In genomic region chr7:2520808-2521146, GRCh38 we compare ENCODE assay signal across 8 cellular contexts. TPM values are rescaled to one million over a fixed set of nuclear protein-coding genes. Genes with fewer than 3 reads are reported as not detected.
A peak's percentile ranks its signal among the peaks of the same experiment; 100 is the strongest.
DNase-seq lines count a peak whose midpoint lies in the region; ATAC-seq, FAIRE-seq and TF ChIP-seq lines count a peak whose summit lies in the region.

No MANE protein-coding gene starts in this region.

- H2AFZ ChIP-seq in IMR-90 (replicated peaks; ENCODE audit: low read length, poor library complexity) (no peak overlapping the region), mammary epithelial cell (ENCODE audit: low read depth, low read length) (no peak overlapping the region)

- H3K27me3 ChIP-seq in IMR-90 (ENCODE audit: control insufficient read depth, insufficient read depth, low read length) (no peaks in the 10 kb centered on the region), mammary epithelial cell (ENCODE audit: insufficient read depth, low read length) (no peaks in the 10 kb centered on the region)
- H3K27me3 ChIP-seq in naive thymus-derived CD4-positive, alpha-beta T cell (ENCODE audit: control insufficient read depth in 2 of 2, insufficient read depth in 2 of 2, low read length in 2 of 2), result no peaks in the 10 kb centered on the region

- no peak overlapping the region for H3K4ac ChIP-seq in IMR-90 (ENCODE audit: low read depth, low read length)

- no peak overlapping the region for H4K8ac ChIP-seq in IMR-90 (ENCODE audit: low read depth in 2 of 2, low read length in 2 of 2)

- no peak overlapping the region for H3K56ac ChIP-seq in IMR-90 (ENCODE audit: extremely low read depth, insufficient read depth, low read length)

- no peak overlapping the region; the same call in 2 of the 3 replicates for H2BK15ac ChIP-seq in IMR-90 (ENCODE audit: low read depth, low read length)

- no peak overlapping the region for H3K14ac ChIP-seq in IMR-90 (replicated peaks; ENCODE audit: low read depth, low read length)

- H3K23ac ChIP-seq in IMR-90 (ENCODE audit: low read depth, low read length), result 0 out of 2 replicates have a peak overlapping the region, but pooled peaks have one; percentile 24

- H2AK9ac ChIP-seq in IMR-90 (replicated peaks; ENCODE audit: low read depth, low read length, poor library complexity), result no peak overlapping the region

- H4K91ac ChIP-seq in IMR-90 (ENCODE audit: insufficient read depth, low read depth, low read length), result no peak overlapping the region

- no peak overlapping the region for H2BK120ac ChIP-seq in IMR-90 (ENCODE audit: low read depth, low read length)

- dilution Hi-C loops in IMR-90 (cut with HindIII; ENCODE audit: low sequenced_read_pairs, unreplicated experiment) (no loop called here), mammary epithelial cell (cut with HindIII; ENCODE audit: low sequenced_read_pairs) (no loop called here)

- DNase-seq in AG08395 (ENCODE audit: low spot score) (peak; percentile 47), IMR-90 (no peak), mammary epithelial cell (no peak), HTR-8/SVneo (ENCODE audit: insufficient read length, low spot score) (no peak), SHP77 treated with DMSO at 0.1 percent for 48 hours (lab: John Stamatoyannopoulos, UW) (no peak), globus pallidus (ENCODE audit: low spot score) (no peak), middle frontal gyrus (ENCODE audit: extremely low spot score, low spot score) (no peak)
- no peak for DNase-seq in naive thymus-derived CD4-positive, alpha-beta T cell

- no peak overlapping the region for H2AK5ac ChIP-seq in IMR-90 (ENCODE audit: low read depth, low read length)

- H4K5ac ChIP-seq in IMR-90 (ENCODE audit: low read depth, low read length), result no peak overlapping the region

- H3K36me3 ChIP-seq in IMR-90 (ENCODE audit: control insufficient read depth, insufficient read depth, low read length) (no peaks in the 10 kb centered on the region), mammary epithelial cell (ENCODE audit: insufficient read depth, low read length) (no peaks in the 10 kb centered on the region)
- peaks cover 0 to 24% (median 7%) of the 10 kb centered on the region in 3 experiments for H3K36me3 ChIP-seq in naive thymus-derived CD4-positive, alpha-beta T cell (ENCODE audit: control insufficient read depth in 2 of 3, insufficient read depth in 3 of 3, low read length in 3 of 3)

- 20% methylated on average over 1 of the region's 7 CpGs; no CpG with 5 or more reads in 1 of the 2 experiments for WGBS in IMR-90 (ENCODE audit: extremely low coverage in 2 of 2, insufficient read length in 1 of 2), 2 experiments
- no CpG with 5 or more reads among the region's 7 CpGs for WGBS in mammary epithelial cell (ENCODE audit: low coverage, missing lambda C conversion rate)

- H2BK20ac ChIP-seq in IMR-90 (ENCODE audit: low read depth, low read length), result no peak overlapping the region

- in situ Hi-C loops in IMR-90 (cut with MboI; ENCODE audit: low sequenced_read_pairs) (no loop called here), mammary epithelial cell (cut with MboI; ENCODE audit: low sequenced_read_pairs in 2 of 2) (no loop called here)

- H3K9me3 ChIP-seq in IMR-90 (ENCODE audit: control insufficient read depth, insufficient read depth, low read length), result no peaks in the 10 kb centered on the region
- H3K9me3 ChIP-seq in mammary epithelial cell (replicated peaks; ENCODE audit: insufficient read depth, low read length), result no peaks in the 10 kb centered on the region
- H3K9me3 ChIP-seq in naive thymus-derived CD4-positive, alpha-beta T cell (ENCODE audit: control insufficient read depth in 2 of 3, low read length in 3 of 3), result no peaks in the 10 kb centered on the region

- ATAC-seq in IMR-90 (ENCODE audit: low read depth), result no peak
- no peak for ATAC-seq in naive thymus-derived CD4-positive, alpha-beta T cell

- H4K20me1 ChIP-seq in IMR-90 (ENCODE audit: insufficient read depth, low read length) (0 out of 2 replicates have a peak, but pooled peaks cover 9% of the 10 kb centered on the region), mammary epithelial cell (ENCODE audit: insufficient read depth, low read length) (no peaks in the 10 kb centered on the region)

- H3K4me2 ChIP-seq in IMR-90 (ENCODE audit: low read depth, low read length) (no peak overlapping the region; the same call in 1 of the 2 replicates), mammary epithelial cell (ENCODE audit: insufficient read depth, low read depth, low read length) (peak overlapping the region; percentile 93)

- no peak for FAIRE-seq in HTR-8/SVneo (lab: Jason Lieb, UNC)

- H3K79me1 ChIP-seq in IMR-90 (ENCODE audit: low read depth in 1 of 2, low read length in 2 of 2), result peaks cover 0 to 8% of the 10 kb centered on the region in 2 experiments; a peak in 2 of 4 replicates

- no peak overlapping the region for H3K18ac ChIP-seq in IMR-90 (ENCODE audit: low read depth, low read length)

- H3K4me1 Mint-ChIP-seq in naive thymus-derived CD4-positive, alpha-beta T cell, result peaks cover 17 to 39% (median 30%) of the 10 kb centered on the region in 7 donors

- H3K9ac ChIP-seq in IMR-90 (ENCODE audit: low read depth, low read length) (no peak overlapping the region), mammary epithelial cell (ENCODE audit: insufficient read depth, low read length) (peak overlapping the region; percentile 6)

- peaks cover 16% of the 10 kb centered on the region for H3K9me1 ChIP-seq in IMR-90 (ENCODE audit: insufficient read depth, low read length)

- CTCF ChIA-PET in IMR-90 (lab: Yijun Ruan, JAX) (no interaction called here), mammary epithelial cell (lab: Charles Lee; ENCODE audit: low non-redundant PET) (interaction anchor here (0.6 kb wide), 1 partner anchor 138 kb away, joined by 6 read pairs; no protein-coding TSS in a partner anchor)
- CTCF ChIA-PET in naive thymus-derived CD4-positive, alpha-beta T cell (lab: Charles Lee), result interaction anchor here (0.7 to 1.0 kb wide), 2 partner anchors 9 to 43 kb away, joined by 3 read pairs; no protein-coding TSS in a partner anchor

- no peak for TF ChIP-seq RAD21 in IMR-90 (IDR thresholded peaks at IDR 0.05; ENCODE audit: low read length)

- no TSS peak for BruUV-seq in IMR-90 (replicated peaks; lab: Mats Ljungman, UMichigan)
- no TSS peak for BruUV-seq in mammary epithelial cell (replicated peaks; lab: Mats Ljungman, UMichigan)

- TF ChIP-seq POLR2A in IMR-90 (IDR thresholded peaks at IDR 0.05; ENCODE audit: low read depth, low read length), result no peak

- H3K27me3 Mint-ChIP-seq in naive thymus-derived CD4-positive, alpha-beta T cell, result peaks cover 0 to 11% (median 0%) of the 10 kb centered on the region in 5 donors

- H3K4me3 ChIP-seq in IMR-90 (ENCODE audit: insufficient read depth, low read depth, low read length) (no peak overlapping the region), mammary epithelial cell (replicated peaks in 1 of 3; ENCODE audit: insufficient read depth in 1 of 3, low read depth in 2 of 3, low read length in 3 of 3) (peak overlapping the region; percentile 42 to 79 (median 77))
- H3K4me3 ChIP-seq in naive thymus-derived CD4-positive, alpha-beta T cell (ENCODE audit: low read length), result peak overlapping the region; percentile 94

- peak overlapping the region; percentile 94 to 99 (median 96) for H3K4me3 Mint-ChIP-seq in naive thymus-derived CD4-positive, alpha-beta T cell

- peaks cover 0 to 22% (median 4%) of the 10 kb centered on the region in 5 donors for H3K36me3 Mint-ChIP-seq in naive thymus-derived CD4-positive, alpha-beta T cell

- peaks cover 37% of the 10 kb centered on the region for H3K79me2 ChIP-seq in mammary epithelial cell (ENCODE audit: insufficient read depth, low read length)

- H3K4me1 ChIP-seq in IMR-90 (ENCODE audit: control insufficient read depth, insufficient read depth, low read length), result peaks cover 33% of the 10 kb centered on the region
- H3K4me1 ChIP-seq in mammary epithelial cell (ENCODE audit: insufficient read depth, low read length), result peaks cover 74% of the 10 kb centered on the region
- peaks cover 20 to 35% of the 10 kb centered on the region in 2 donors for H3K4me1 ChIP-seq in naive thymus-derived CD4-positive, alpha-beta T cell (ENCODE audit: control insufficient read depth in 2 of 2, insufficient read depth in 2 of 2, low read length in 2 of 2)

- H2BK5ac ChIP-seq in IMR-90 (ENCODE audit: low read depth, low read length, poor library complexity, severe bottlenecking), result no peak overlapping the region

- peak overlapping the region; percentile 80 to 92 (median 88) for H3K27ac Mint-ChIP-seq in naive thymus-derived CD4-positive, alpha-beta T cell

- POLR2A ChIA-PET in IMR-90 (lab: Charles Lee; ENCODE audit: unreplicated experiment), result no interaction called here
- POLR2A ChIA-PET in naive thymus-derived CD4-positive, alpha-beta T cell (lab: Charles Lee), result interaction anchor here (0.9 to 15.7 kb wide), 9 partner anchors 9 to 116 kb away, joined by 3 to 401 read pairs (median 5); no protein-coding TSS in a partner anchor

- H3K27ac ChIP-seq in IMR-90 (ENCODE audit: insufficient read depth, low read length) (no peak overlapping the region), mammary epithelial cell (ENCODE audit: insufficient read depth, low read depth, low read length) (no peak overlapping the region)
- peak overlapping the region; percentile 78 for H3K27ac ChIP-seq in naive thymus-derived CD4-positive, alpha-beta T cell (ENCODE audit: low read depth, low read length)

- H3K9me3 Mint-ChIP-seq in naive thymus-derived CD4-positive, alpha-beta T cell, result peaks cover 0 to 2% (median 0%) of the 10 kb centered on the region in 11 donors

- intact Hi-C loops in IMR-90 (cut with micrococcal nuclease) (no loop called here), mammary epithelial cell (cut with micrococcal nuclease) (loop anchor here (5.0 kb wide), 1 partner anchor 112 kb away; the partner anchor contains the start of gene TTYH3)
- intact Hi-C loops in naive thymus-derived CD4-positive, alpha-beta T cell (cut with micrococcal nuclease), result loop anchor here in 1 of 2 donors (5.0 kb wide), 2 partner anchors 43 to 113 kb away; partner anchors contain the start of gene GRIFIN

- TF ChIP-seq CTCF in IMR-90 (conservative IDR thresholded peaks at IDR 0.05; ENCODE audit: low read depth, low read length) (no peak), mammary epithelial cell (conservative IDR thresholded peaks at IDR 0.05 in 1 of 2, IDR thresholded peaks at IDR 0.05 in 1 of 2; ENCODE audit: extremely low read depth in 1 of 2, insufficient read depth in 1 of 2, low read depth in 1 of 2, low read length in 2 of 2) (no peak)

RNA-seq across cellular contexts. Expression of gene LFNG, which starts 1.2 kb away (rescaled TPM):
- total RNA-seq in IMR-90 (2012; rRNA removed) (1.4 and 1.8 TPM in 2 replicates), mammary epithelial cell (100 to 1,000 TPM in 1 of 2 donors, 10 to 100 TPM in 1; 29.7 to 105 TPM)
- polyA plus RNA-seq in IMR-90 (2012; rRNA removed) (5.1 and 5.3 TPM in 2 replicates), mammary epithelial cell (35.5 TPM)
- 3.8 and 5.3 TPM in 2 replicates for polyA plus RNA-seq in IMR-90 (2012; cell fraction: cytosol; rRNA removed)
- 11.2 and 22.5 TPM in 2 replicates for polyA plus RNA-seq in IMR-90 (2012; cell fraction: nucleus; rRNA removed; ENCODE audit: low replicate concordance)
- 15.9 TPM for polyA minus RNA-seq in mammary epithelial cell
- 100 to 1,000 TPM; 114 to 246 (median 151) TPM for total RNA-seq in naive thymus-derived CD4-positive, alpha-beta T cell
- polyA plus RNA-seq in naive thymus-derived CD4-positive, alpha-beta T cell, result 1 to 10 TPM; 1.2 to 2.3 TPM

RNA-seq across cellular contexts. Expression of gene BRAT1, which starts 34.5 kb away (rescaled TPM):
- total RNA-seq in IMR-90 (2012; rRNA removed), result 5.8 and 6.8 TPM in 2 replicates
- polyA plus RNA-seq in IMR-90 (2012; rRNA removed), result 21.9 and 27.5 TPM in 2 replicates
- 19.5 and 22.3 TPM in 2 replicates for polyA plus RNA-seq in IMR-90 (2012; cell fraction: cytosol; rRNA removed)
- 62.8 and 177 TPM in 2 replicates for polyA plus RNA-seq in IMR-90 (2012; cell fraction: nucleus; rRNA removed; ENCODE audit: low replicate concordance)
- total RNA-seq in mammary epithelial cell, result 10 to 100 TPM; 20.5 to 25.3 TPM
- 15.3 TPM for polyA plus RNA-seq in mammary epithelial cell
- polyA minus RNA-seq in mammary epithelial cell, result 20.8 TPM
- 10 to 100 TPM; 24.6 to 45.5 (median 37.0) TPM for total RNA-seq in naive thymus-derived CD4-positive, alpha-beta T cell
- polyA plus RNA-seq in naive thymus-derived CD4-positive, alpha-beta T cell, result 10 to 100 TPM; 23.4 to 58.9 TPM

RNA-seq across cellular contexts. Expression of gene IQCE, which starts 38.0 kb away (rescaled TPM):
- total RNA-seq in IMR-90 (2012; rRNA removed) (5.0 and 6.7 TPM in 2 replicates), mammary epithelial cell (10 to 100 TPM; 13.3 to 15.1 TPM)
- polyA plus RNA-seq in IMR-90 (2012; rRNA removed) (6.3 and 8.1 TPM in 2 replicates), mammary epithelial cell (5.4 TPM)
- 3.9 and 16.6 TPM in 2 replicates for polyA plus RNA-seq in IMR-90 (2012; cell fraction: cytosol; rRNA removed)
- polyA plus RNA-seq in IMR-90 (2012; cell fraction: nucleus; rRNA removed; ENCODE audit: low replicate concordance), result 15.9 and 17.4 TPM in 2 replicates
- 6.2 TPM for polyA minus RNA-seq in mammary epithelial cell
- total RNA-seq in naive thymus-derived CD4-positive, alpha-beta T cell, result 10 to 100 TPM in 1 of 5 experiments, 1 to 10 TPM in 4; 4.8 to 10.4 (median 7.5) TPM
- polyA plus RNA-seq in naive thymus-derived CD4-positive, alpha-beta T cell, result 1 to 10 TPM; 1.6 to 1.9 TPM

RNA-seq across cellular contexts. Expression of gene GRIFIN, which starts 44.6 kb away (rescaled TPM):
- not detected in 2 replicates for total RNA-seq in IMR-90 (2012; rRNA removed)
- polyA plus RNA-seq in IMR-90 (2012; rRNA removed), result not detected in 2 replicates
- not detected in 2 replicates for polyA plus RNA-seq in IMR-90 (2012; cell fraction: cytosol; rRNA removed)
- polyA plus RNA-seq in IMR-90 (2012; cell fraction: nucleus; rRNA removed; ENCODE audit: low replicate concordance), result not detected in 2 replicates
- not detected for total RNA-seq in mammary epithelial cell
- not detected for polyA plus RNA-seq in mammary epithelial cell
- not detected for polyA minus RNA-seq in mammary epithelial cell
- total RNA-seq in naive thymus-derived CD4-positive, alpha-beta T cell, result not detected
- polyA plus RNA-seq in naive thymus-derived CD4-positive, alpha-beta T cell, result not detected

Comparison
In these comparisons a context has a peak if more than half of its experiments do, and no peak if none do; other contexts are left out.
1. RNA of gene LFNG, which starts 1.2 kb away (total RNA-seq): 114 to 246 TPM in naive thymus-derived CD4-positive, alpha-beta T cell and 29.7 to 105 TPM in mammary epithelial cell; 1.4 to 1.8 TPM in IMR-90; every median in the first group is over 10 times any median in the second.